Comparison of ENCODE assay signal across 9 cellular contexts in genomic region chr1:62407398-62408009, GRCh38. TPM values are rescaled to one million over a fixed set of nuclear protein-coding genes. Genes with fewer than 3 reads are reported as not detected.
DNase-seq lines count a peak whose midpoint lies in the region; ATAC-seq and TF ChIP-seq lines count a peak whose summit lies in the region.
"Had no signal": no experiment of that assay in that cellular context is flagged by ENCODE, and none has a peak within 500 bp of the region (broad histone marks: within the 10 kb centered on the region; RNA-seq: fewer than 3 reads in every experiment).

No MANE protein-coding gene starts in this region.

- no peak overlapping the region for H3K27ac ChIP-seq in upper lobe of left lung
- H3K27ac ChIP-seq: BLaER1 treated with 17β-estradiol and CSF1 and Interleukin-3, amounts not matched to agents 10 nM and 100 nM had no signal

- no peaks in the 10 kb centered on the region for H3K9me3 ChIP-seq in upper lobe of left lung
- H3K9me3 ChIP-seq: BLaER1 treated with 17β-estradiol and CSF1 and Interleukin-3, amounts not matched to agents 10 nM and 100 nM had no signal

- no peaks in the 10 kb centered on the region for H3K36me3 ChIP-seq in upper lobe of left lung
- H3K36me3 ChIP-seq: BLaER1 treated with 17β-estradiol and CSF1 and Interleukin-3, amounts not matched to agents 10 nM and 100 nM had no signal

- in situ Hi-C loops in T47D (cut with HindIII; ENCODE audit: low pct_unique_long_range_greater_than_20kb, low sequenced_read_pairs), result no loop called here

- H3K27ac Mint-ChIP-seq in activated T-helper 2 cell treated with anti-CD3 and anti-CD28 coated beads, Interferon-gamma antibody, Interleukin-2, Interleukin-4, amounts not matched to agents 10 μg/mL and 5 μg/mL and 100 μg/mL, durations not matched to agents 14 hours and 24 hours and 36 hours, result no peak overlapping the region

- peak; percentile 67 for ATAC-seq in HG02973 (IDR thresholded peaks at IDR 0.05; ENCODE audit: unreplicated experiment)
- peak; percentile 69 for ATAC-seq in left colon
- ATAC-seq in upper lobe of left lung (ENCODE audit: low FRiP score in 2 of 2), result peak in 1 of 2 donors; percentile 77

- H3K36me3 Mint-ChIP-seq in activated T-helper 2 cell treated with anti-CD3 and anti-CD28 coated beads, Interferon-gamma antibody, Interleukin-2, Interleukin-4, amounts not matched to agents 10 μg/mL and 5 μg/mL and 100 μg/mL, durations not matched to agents 14 hours and 24 hours and 36 hours (ENCODE audit: low read depth), result no peaks in the 10 kb centered on the region

- no peaks in the 10 kb centered on the region for H3K27me3 ChIP-seq in upper lobe of left lung
- H3K27me3 ChIP-seq: BLaER1 treated with 17β-estradiol and CSF1 and Interleukin-3, amounts not matched to agents 10 nM and 100 nM had no signal

- no peaks in the 10 kb centered on the region for H3K4me1 ChIP-seq in upper lobe of left lung
- H3K4me1 ChIP-seq: BLaER1 treated with 17β-estradiol and CSF1 and Interleukin-3, amounts not matched to agents 10 nM and 100 nM had no signal

- peak; percentile 50 to 76 (median 64) for TF ChIP-seq CTCF in upper lobe of left lung (IDR thresholded peaks at IDR 0.05)

- 74 to 75% methylated on average over 12 of the region's 12 CpGs for WGBS in upper lobe of left lung, 2 donors

- intact Hi-C loops in left colon (cut with DNase I, micrococcal nuclease), result loop anchor here (2.0 to 5.0 kb wide), 2 partner anchors 233 to 235 kb away; no protein-coding TSS in a partner anchor
- intact Hi-C loops in activated T-helper 2 cell treated with anti-CD3 and anti-CD28 coated beads, Interferon-gamma antibody, Interleukin-2, Interleukin-4, amounts not matched to agents 10 μg/mL and 5 μg/mL and 100 μg/mL, durations not matched to agents 14 hours and 24 hours and 36 hours (cut with micrococcal nuclease), result loop anchor here (1.0 to 2.0 kb wide), 2 partner anchors 232 to 325 kb away; no protein-coding TSS in a partner anchor

- no peak for TF ChIP-seq POLR2A in upper lobe of left lung (IDR thresholded peaks at IDR 0.05)

- DNase-seq in NCI-H187 (lab: John Stamatoyannopoulos, UW) (peak; percentile 23 to 31), NCI-H187 treated with DMSO at 0.1 percent for 48 hours (lab: John Stamatoyannopoulos, UW) (no peak), NCI-H69 (lab: John Stamatoyannopoulos, UW) (peak; percentile 70), T47D (ENCODE audit: low read depth in 1 of 2, low spot score in 1 of 2) (peak; percentile 6 to 53), left colon (no peak), upper lobe of left lung (no peak)
- no peak for DNase-seq in activated T-helper 2 cell treated with anti-CD3 and anti-CD28 coated beads, Interferon-gamma antibody, Interleukin-2, Interleukin-4, amounts not matched to agents 10 μg/mL and 5 μg/mL and 100 μg/mL, durations not matched to agents 14 hours and 24 hours and 36 hours (ENCODE audit: low spot score)

- no peak overlapping the region for H3K4me3 Mint-ChIP-seq in activated T-helper 2 cell treated with anti-CD3 and anti-CD28 coated beads, Interferon-gamma antibody, Interleukin-2, Interleukin-4, amounts not matched to agents 10 μg/mL and 5 μg/mL and 100 μg/mL, durations not matched to agents 14 hours and 24 hours and 36 hours (ENCODE audit: low read depth)

- TF ChIP-seq EP300 in upper lobe of left lung (IDR thresholded peaks at IDR 0.05), result no peak

- H3K9me3 Mint-ChIP-seq in activated T-helper 2 cell treated with anti-CD3 and anti-CD28 coated beads, Interferon-gamma antibody, Interleukin-2, Interleukin-4, amounts not matched to agents 10 μg/mL and 5 μg/mL and 100 μg/mL, durations not matched to agents 14 hours and 24 hours and 36 hours, result no peaks in the 10 kb centered on the region

- H3K4me3 ChIP-seq in upper lobe of left lung, result no peak overlapping the region
- H3K4me3 ChIP-seq: BLaER1 treated with 17β-estradiol and CSF1 and Interleukin-3, amounts not matched to agents 10 nM and 100 nM had no signal

- no peaks in the 10 kb centered on the region for H3K4me1 Mint-ChIP-seq in activated T-helper 2 cell treated with anti-CD3 and anti-CD28 coated beads, Interferon-gamma antibody, Interleukin-2, Interleukin-4, amounts not matched to agents 10 μg/mL and 5 μg/mL and 100 μg/mL, durations not matched to agents 14 hours and 24 hours and 36 hours (ENCODE audit: low read depth)

- peaks cover 6% of the 10 kb centered on the region for H3K27me3 Mint-ChIP-seq in activated T-helper 2 cell treated with anti-CD3 and anti-CD28 coated beads, Interferon-gamma antibody, Interleukin-2, Interleukin-4, amounts not matched to agents 10 μg/mL and 5 μg/mL and 100 μg/mL, durations not matched to agents 14 hours and 24 hours and 36 hours (ENCODE audit: low read depth)

RNA-seq across cellular contexts. Expression of gene USP1, which starts 29.3 kb away (rescaled TPM):
- 10 to 100 TPM; 21.2 to 23.3 TPM for total RNA-seq in left colon
- total RNA-seq in upper lobe of left lung, result 10 to 100 TPM in 5 of 6 donors, 1 to 10 TPM in 1; 9.8 to 36.2 (median 20.0) TPM
- 68.0 and 69.8 TPM in 2 replicates for total RNA-seq in activated T-helper 2 cell treated with anti-CD3 and anti-CD28 coated beads, Interferon-gamma antibody, Interleukin-2, Interleukin-4, amounts not matched to agents 10 μg/mL and 5 μg/mL and 100 μg/mL, durations not matched to agents 14 hours and 24 hours and 36 hours

Comparison
In these comparisons a context has a peak if more than half of its experiments do, and no peak if none do; other contexts are left out.
1. DNase-seq: peak in NCI-H187 (2 of 2), NCI-H69 (single experiment) and T47D (2 of 2); none in NCI-H187 treated with DMSO at 0.1 percent for 48 hours (single experiment), left colon (0 of 2), upper lobe of left lung (0 of 2) and activated T-helper 2 cell treated with anti-CD3 and anti-CD28 coated beads, Interferon-gamma antibody, Interleukin-2, Interleukin-4, amounts not matched to agents 10 μg/mL and 5 μg/mL and 100 μg/mL, durations not matched to agents 14 hours and 24 hours and 36 hours (single experiment).